In genomic region chr15:29517829-29518228, GRCh38 we compare ENCODE assay signal across 34 cellular contexts.
DNase-seq lines count a peak whose midpoint lies in the region; ATAC-seq and TF ChIP-seq lines count a peak whose summit lies in the region.
"Had no signal": no experiment of that assay in that cellular context is flagged by ENCODE, and none has a peak within 500 bp of the region (broad histone marks: within the 10 kb centered on the region; RNA-seq: fewer than 3 reads in every experiment).

No MANE protein-coding gene starts in this region.

- no peak overlapping the region for H2AFZ ChIP-seq in parathyroid adenoma

- TF ChIP-seq CTCF in WTC11 (IDR thresholded peaks at IDR 0.05): no peak
- TF ChIP-seq CTCF in esophagus muscularis mucosa (IDR thresholded peaks at IDR 0.05): no peak
- TF ChIP-seq CTCF in parathyroid adenoma (IDR thresholded peaks at IDR 0.05): no peak
- TF ChIP-seq CTCF in A673 (conservative IDR thresholded peaks at IDR 0.05; ENCODE audit: low read depth, low read length): no peak

- H3K36me3 ChIP-seq in esophagus muscularis mucosa: no peaks in the 10 kb centered on the region
- no peaks in the 10 kb centered on the region for H3K36me3 ChIP-seq in parathyroid adenoma (ENCODE audit: control insufficient read depth, insufficient read depth, low read length)
- H3K36me3 ChIP-seq in A673 (ENCODE audit: insufficient read depth, low read length, poor library complexity, severe bottlenecking): no peaks in the 10 kb centered on the region
- H3K36me3 ChIP-seq: BE2C; BLaER1; BLaER1 treated with 17β-estradiol and CSF1 and Interleukin-3, amounts not matched to agents 10 nM and 100 nM had no signal

- H3K9me3 ChIP-seq in esophagus muscularis mucosa: peaks cover 0 to 9% (median 4%) of the 10 kb centered on the region in 4 donors
- no peaks in the 10 kb centered on the region for H3K9me3 ChIP-seq in parathyroid adenoma (ENCODE audit: control insufficient read depth, low read length)
- no peaks in the 10 kb centered on the region for H3K9me3 ChIP-seq in A673 (ENCODE audit: low read depth, low read length, poor library complexity, severe bottlenecking)
- H3K9me3 ChIP-seq: A549, BE2C, Caco-2 had no signal

- no peak overlapping the region for H3K27ac Mint-ChIP-seq in activated CD4-positive, alpha-beta T cell treated with anti-CD3 and anti-CD28 coated beads, Interleukin-2, amount 10 ng/mL, durations not matched to agents 24 days and 14 days
- H3K27ac Mint-ChIP-seq in WTC11: no peak overlapping the region
- H3K27ac Mint-ChIP-seq: B cell; CD14-positive monocyte; CD4-positive, alpha-beta memory T cell; CD4-positive, alpha-beta T cell; CD4-positive, CD25-positive, alpha-beta regulatory T cell; CD8-positive, alpha-beta memory T cell; CD8-positive, alpha-beta T cell had no signal

- ATAC-seq in WTC11 (no peak), HG03354 (IDR thresholded peaks at IDR 0.05; ENCODE audit: poor library complexity, severe bottlenecking, unreplicated experiment) (no peak)
- ATAC-seq: CD8-positive, alpha-beta T cell had no signal

- H3K4me1 ChIP-seq in esophagus muscularis mucosa (no peaks in the 10 kb centered on the region), parathyroid adenoma (peaks cover 27% of the 10 kb centered on the region), A673 (ENCODE audit: insufficient read depth, low read length, poor library complexity, severe bottlenecking) (no peaks in the 10 kb centered on the region)
- H3K4me1 ChIP-seq: BE2C had no signal

- no peaks in the 10 kb centered on the region for H3K27me3 Mint-ChIP-seq in activated CD4-positive, alpha-beta T cell treated with anti-CD3 and anti-CD28 coated beads, Interleukin-2, amount 10 ng/mL, durations not matched to agents 24 days and 14 days
- H3K27me3 Mint-ChIP-seq in WTC11 (ENCODE audit: low read depth): no peaks in the 10 kb centered on the region
- H3K27me3 Mint-ChIP-seq: CD4-positive, CD25-positive, alpha-beta regulatory T cell had no signal

- DNase-seq in activated CD4-positive, alpha-beta T cell treated with anti-CD3 and anti-CD28 coated beads, Interleukin-2, amount 10 ng/mL, durations not matched to agents 24 days and 14 days: peak; percentile 8
- DNase-seq in activated CD4-positive, alpha-beta T cell treated with anti-CD3 and anti-CD28 coated beads, Interleukin-2, amount 50 U/mL, for 48 hours: no peak
- DNase-seq in WTC11 (ENCODE audit: low spot score): no peak
- peak; percentile 26 for DNase-seq in esophagus muscularis mucosa (ENCODE audit: extremely low spot score)
- DNase-seq in A673 (ENCODE audit: low spot score): no peak
- DNase-seq in NOMO-1 treated with DMSO at 0.1 percent for 48 hours (lab: John Stamatoyannopoulos, UW; ENCODE audit: unreplicated experiment): no peak
- DNase-seq: 8988T; AML-193; BE2C; C1 segment of cervical spinal cord; Caco-2; Calu3; CD4-positive, alpha-beta memory T cell; CD4-positive, alpha-beta T cell; CD4-positive, CD25-positive, alpha-beta regulatory T cell; CD8-positive, alpha-beta memory T cell; CD8-positive, alpha-beta T cell; COR-L47; DMS 273 treated with DMSO at 0.1 percent for 48 hours; DMS153; DMS53; DMS79; DMS79 treated with DMSO at 0.1 percent for 48 hours; DND-41; EL had no signal

- POLR2A ChIA-PET in WTC11 (lab: Charles Lee): no interaction called here
- POLR2A ChIA-PET in A673 (lab: Charles Lee; ENCODE audit: low non-redundant PET): no interaction called here

- H3K4me3 Mint-ChIP-seq in activated CD4-positive, alpha-beta T cell treated with anti-CD3 and anti-CD28 coated beads, Interleukin-2, amount 10 ng/mL, durations not matched to agents 24 days and 14 days: no peak overlapping the region
- H3K4me3 Mint-ChIP-seq in WTC11: no peak overlapping the region
- H3K4me3 Mint-ChIP-seq: B cell; CD14-positive monocyte; CD4-positive, alpha-beta memory T cell; CD4-positive, alpha-beta T cell; CD4-positive, CD25-positive, alpha-beta regulatory T cell; CD8-positive, alpha-beta memory T cell; CD8-positive, alpha-beta T cell had no signal

- H3K9ac ChIP-seq in parathyroid adenoma: no peak overlapping the region
- H3K9ac ChIP-seq: BLaER1; BLaER1 treated with 17β-estradiol and CSF1 and Interleukin-3, amounts not matched to agents 10 nM and 100 nM had no signal

- H3K4me3 ChIP-seq in esophagus muscularis mucosa: no peak overlapping the region
- H3K4me3 ChIP-seq in parathyroid adenoma (ENCODE audit: low read depth, low read length): no peak overlapping the region
- H3K4me3 ChIP-seq in A673 (ENCODE audit: low read depth, low read length, poor library complexity, severe bottlenecking): no peak overlapping the region
- H3K4me3 ChIP-seq: A549; BLaER1; BLaER1 treated with 17β-estradiol and CSF1 and Interleukin-3, amounts not matched to agents 10 nM and 100 nM had no signal

- no peaks in the 10 kb centered on the region for H3K4me1 Mint-ChIP-seq in activated CD4-positive, alpha-beta T cell treated with anti-CD3 and anti-CD28 coated beads, Interleukin-2, amount 10 ng/mL, durations not matched to agents 24 days and 14 days
- peaks cover 23% of the 10 kb centered on the region for H3K4me1 Mint-ChIP-seq in WTC11
- H3K4me1 Mint-ChIP-seq: B cell; CD14-positive monocyte; CD4-positive, alpha-beta memory T cell; CD4-positive, CD25-positive, alpha-beta regulatory T cell; CD8-positive, alpha-beta memory T cell had no signal

- no peak for TF ChIP-seq EP300 in esophagus muscularis mucosa (IDR thresholded peaks at IDR 0.05)

- intact Hi-C loops in activated CD4-positive, alpha-beta T cell treated with anti-CD3 and anti-CD28 coated beads, Interleukin-2, amount 10 ng/mL, durations not matched to agents 24 days and 14 days (cut with micrococcal nuclease): no loop called here
- intact Hi-C loops in esophagus muscularis mucosa (cut with DNase I): no loop called here
- intact Hi-C loops in A673 (cut with micrococcal nuclease; ENCODE audit: unreplicated experiment): no loop called here

- no peak overlapping the region for H3K4me2 ChIP-seq in parathyroid adenoma (ENCODE audit: low read length)
- H3K4me2 ChIP-seq: A549 had no signal

- no peak for TF ChIP-seq POLR2A in esophagus muscularis mucosa (IDR thresholded peaks at IDR 0.05; ENCODE audit: low read depth)

- 96% methylated on average over 4 of the region's 4 CpGs for WGBS in esophagus muscularis mucosa

- CTCF ChIA-PET in WTC11 (lab: Charles Lee) (no interaction called here), A673 (lab: Charles Lee) (no interaction called here)

- H3K36me3 Mint-ChIP-seq in activated CD4-positive, alpha-beta T cell treated with anti-CD3 and anti-CD28 coated beads, Interleukin-2, amount 10 ng/mL, durations not matched to agents 24 days and 14 days (ENCODE audit: low read depth): no peaks in the 10 kb centered on the region
- H3K36me3 Mint-ChIP-seq in WTC11: peaks cover 18% of the 10 kb centered on the region
- H3K36me3 Mint-ChIP-seq: CD14-positive monocyte; CD4-positive, alpha-beta memory T cell; CD4-positive, CD25-positive, alpha-beta regulatory T cell; CD8-positive, alpha-beta memory T cell; CD8-positive, alpha-beta T cell had no signal

- peaks cover 35% of the 10 kb centered on the region for H3K79me2 ChIP-seq in parathyroid adenoma

- no peaks in the 10 kb centered on the region for H3K27me3 ChIP-seq in esophagus muscularis mucosa
- H3K27me3 ChIP-seq in parathyroid adenoma (ENCODE audit: control insufficient read depth, insufficient read depth, low read length): no peaks in the 10 kb centered on the region
- H3K27me3 ChIP-seq in A673 (replicated peaks; ENCODE audit: insufficient read depth, low read depth, low read length, poor library complexity): no peaks in the 10 kb centered on the region
- H3K27me3 ChIP-seq: BE2C; BLaER1; BLaER1 treated with 17β-estradiol and CSF1 and Interleukin-3, amounts not matched to agents 10 nM and 100 nM had no signal

- no TSS peak for BruUV-seq in A673 (replicated peaks; lab: Mats Ljungman, UMichigan)

- peaks cover 9% of the 10 kb centered on the region for H3K9me3 Mint-ChIP-seq in activated CD4-positive, alpha-beta T cell treated with anti-CD3 and anti-CD28 coated beads, Interleukin-2, amount 10 ng/mL, durations not matched to agents 24 days and 14 days
- H3K9me3 Mint-ChIP-seq in WTC11: peaks cover 31% of the 10 kb centered on the region

- no peak overlapping the region for H3K27ac ChIP-seq in esophagus muscularis mucosa (replicated peaks in 1 of 4)
- peak overlapping the region; percentile 11 for H3K27ac ChIP-seq in parathyroid adenoma
- H3K27ac ChIP-seq in A673 (ENCODE audit: low read depth, low read length, poor library complexity, severe bottlenecking): no peak overlapping the region
- H3K27ac ChIP-seq: 22Rv1, A549, BLaER1, C4-2B had no signal

TF ChIP-seq in WTC11, 78 proteins besides CTCF, POLR2A, EP300 and RAD21:
- no peak for TF ChIP-seq USF1 (CRISPR knock-in tag; IDR thresholded peaks at IDR 0.05)
- peak; percentile 92 for TF ChIP-seq ZNF121 (CRISPR knock-in tag; IDR thresholded peaks at IDR 0.05)

Comparison
In these comparisons a context has a peak if more than half of its experiments do, and no peak if none do; other contexts are left out.
1. DNase-seq: peak in activated CD4-positive, alpha-beta T cell treated with anti-CD3 and anti-CD28 coated beads, Interleukin-2, amount 10 ng/mL, durations not matched to agents 24 days and 14 days (single experiment) and esophagus muscularis mucosa (single experiment); none in activated CD4-positive, alpha-beta T cell treated with anti-CD3 and anti-CD28 coated beads, Interleukin-2, amount 50 U/mL, for 48 hours (0 of 2), WTC11 (single experiment), A673 (single experiment) and NOMO-1 treated with DMSO at 0.1 percent for 48 hours (single experiment).